8 cellular contexts compared by ENCODE assay signal in the genomic region with DNA sequence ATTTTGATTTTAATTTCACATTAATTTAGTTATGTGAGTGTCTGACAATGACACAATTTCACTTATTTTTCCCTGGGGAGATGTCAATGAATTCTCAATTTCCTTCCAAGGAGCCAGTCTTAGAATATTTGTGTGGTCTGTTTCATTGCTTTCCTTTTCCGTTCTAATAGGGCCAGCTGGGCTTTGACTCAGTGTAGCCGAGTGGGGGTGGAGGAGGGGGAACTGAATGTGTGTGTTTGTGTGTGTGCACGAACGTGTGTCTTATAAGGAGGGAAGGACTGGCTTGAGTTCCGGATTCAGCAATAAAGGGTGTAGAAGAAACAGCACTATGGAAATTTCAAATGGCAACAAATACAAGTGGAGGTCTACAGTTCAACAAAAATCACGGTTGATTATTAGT.
DNase-seq lines count a peak whose midpoint lies in the region; ATAC-seq, FAIRE-seq and TF ChIP-seq lines count a peak whose summit lies in the region.

No MANE protein-coding gene starts in this region.

- peak overlapping the region; percentile 1 for H3K4me2 ChIP-seq in GM23248 (ENCODE audit: unreplicated experiment)

- H3K9me2 ChIP-seq in GM23248 (ENCODE audit: insufficient read depth) = no peaks in the 10 kb centered on the region

- WGBS in GM23248 (ENCODE audit: low coverage in 1 of 2, low lambda C conversion rate in 2 of 2, missing lambda C conversion rate in 2 of 2), 2 experiments = 43 to 47% methylated on average over 6 of the region's 6 CpGs

- H3F3A ChIP-seq in GM23248 (ENCODE audit: insufficient read depth) = peaks cover 9% of the 10 kb centered on the region

- H2AFZ ChIP-seq in GM23248 = 0 out of 2 replicates have a peak overlapping the region, but pooled peaks have one; percentile 2

- ATAC-seq in GM18511 (IDR thresholded peaks at IDR 0.05; ENCODE audit: unreplicated experiment) (peak; percentile 49), HG03565 (IDR thresholded peaks at IDR 0.05; ENCODE audit: unreplicated experiment) (peak; percentile 21), GM18519 (IDR thresholded peaks at IDR 0.05; ENCODE audit: low FRiP score, unreplicated experiment) (no peak)

- no peaks in the 10 kb centered on the region for H3K27me3 ChIP-seq in GM23248 (replicated peaks; ENCODE audit: insufficient read depth)

- intact Hi-C loops in kidney (cut with DNase I) = no loop called here

- H3K4me3 ChIP-seq in GM23248 (no peak overlapping the region), kidney (ENCODE audit: low read length in 2 of 2) (no peak overlapping the region)

- DNase-seq in GM23248 = peak; percentile 21
- no peak for DNase-seq in epithelial cell of prostate (ENCODE audit: low read depth, low spot score)
- no peak for DNase-seq in kidney
- no peak for DNase-seq in activated CD8-positive, alpha-beta memory T cell treated with anti-CD3 and anti-CD28 coated beads for 24 hours
- no peak for DNase-seq in effector CD4-positive, alpha-beta T cell

- TF ChIP-seq CTCF in kidney (IDR thresholded peaks at IDR 0.05; ENCODE audit: borderline replicate concordance, extremely low read depth, insufficient read depth) = no peak

- in situ Hi-C loops in GM23248 (cut with MboI) = no loop called here

- H3K9me3 ChIP-seq in GM23248 (ENCODE audit: low read depth) (no peaks in the 10 kb centered on the region), kidney (ENCODE audit: control insufficient read depth in 1 of 2, low read length in 2 of 2) (no peaks in the 10 kb centered on the region)

- H3K9ac ChIP-seq in GM23248 (no peak overlapping the region), kidney (ENCODE audit: low read length in 2 of 2) (no peak overlapping the region)

- no peak for FAIRE-seq in kidney (lab: Jason Lieb, UNC)

- no peaks in the 10 kb centered on the region for H3K79me2 ChIP-seq in GM23248 (ENCODE audit: insufficient read depth)

- no peaks in the 10 kb centered on the region for H4K20me1 ChIP-seq in GM23248 (ENCODE audit: insufficient read depth)

- H3K27ac ChIP-seq in GM23248 (no peak overlapping the region), epithelial cell of prostate (peak overlapping the region; percentile 44), kidney (ENCODE audit: low read depth in 2 of 2, low read length in 2 of 2) (no peak overlapping the region)

- H3K4me1 ChIP-seq in GM23248 (ENCODE audit: insufficient read depth) (peaks cover 30% of the 10 kb centered on the region), kidney (ENCODE audit: control insufficient read depth in 1 of 2, insufficient read depth in 1 of 2, low read depth in 1 of 2, low read length in 2 of 2) (no peaks in the 10 kb centered on the region)

- no peaks in the 10 kb centered on the region for H3K36me3 ChIP-seq in GM23248 (ENCODE audit: low read depth)
- no peaks in the 10 kb centered on the region for H3K36me3 ChIP-seq in kidney (ENCODE audit: control insufficient read depth in 1 of 2, insufficient read depth in 2 of 2, low read length in 2 of 2)
